In genomic region chr12:27279836-27280235, GRCh38 we compare ENCODE assay signal across 17 cellular contexts. TPM values are rescaled to one million over a fixed set of nuclear protein-coding genes. Genes with fewer than 3 reads are reported as not detected.
DNase-seq lines count a peak whose midpoint lies in the region; ATAC-seq and TF ChIP-seq lines count a peak whose summit lies in the region.
"Had no signal": no experiment of that assay in that cellular context is flagged by ENCODE, and none has a peak within 500 bp of the region (broad histone marks: within the 10 kb centered on the region; RNA-seq: fewer than 3 reads in every experiment).

No MANE protein-coding gene starts in this region.

- no peaks in the 10 kb centered on the region for H3K27me3 Mint-ChIP-seq in activated naive CD8-positive, alpha-beta T cell
- no peaks in the 10 kb centered on the region for H3K27me3 Mint-ChIP-seq in activated naive CD8-positive, alpha-beta T cell treated with anti-CD3 and anti-CD28 coated beads, Interleukin-2, amount 50 U/mL, for 24 hours
- H3K27me3 Mint-ChIP-seq in stimulated activated memory B cell treated with anti-CD40 and anti-IgM and Interleukin-4, amounts not matched to agents 10 μg/mL and 1 μg/mL and 100 μg/mL, for 72 hours, result no peaks in the 10 kb centered on the region
- no peaks in the 10 kb centered on the region for H3K27me3 Mint-ChIP-seq in activated T-helper 17 cell treated with anti-CD3 and anti-CD28 coated beads, Interleukin-2, amount 50 U/mL, for 72 hours

- TF ChIP-seq EP300 in transverse colon (IDR thresholded peaks at IDR 0.05; ENCODE audit: low read depth), result no peak

- ATAC-seq in activated naive CD8-positive, alpha-beta T cell treated with anti-CD3 and anti-CD28 coated beads, Interleukin-2, amount 50 U/mL, for 24 hours, result no peak
- ATAC-seq in stimulated activated memory B cell treated with anti-CD40 and anti-IgM and Interleukin-4, amounts not matched to agents 10 μg/mL and 1 μg/mL and 100 μg/mL, for 72 hours, result no peak
- no peak for ATAC-seq in activated T-helper 17 cell treated with anti-CD3 and anti-CD28 coated beads, Interleukin-2, amount 50 U/mL, for 72 hours (replicated peaks)
- ATAC-seq: HCT116 had no signal

- no peak for TF ChIP-seq CTCF in NB4 (IDR thresholded peaks at IDR 0.05; ENCODE audit: low read depth, low read length)
- TF ChIP-seq CTCF in fibroblast of villous mesenchyme (IDR thresholded peaks at IDR 0.05; ENCODE audit: insufficient read depth, low read depth, low read length), result no peak
- TF ChIP-seq CTCF in transverse colon (IDR thresholded peaks at IDR 0.05), result no peak

- no peaks in the 10 kb centered on the region for H3K9me3 Mint-ChIP-seq in activated naive CD8-positive, alpha-beta T cell (ENCODE audit: low read depth)
- no peaks in the 10 kb centered on the region for H3K9me3 Mint-ChIP-seq in activated naive CD8-positive, alpha-beta T cell treated with anti-CD3 and anti-CD28 coated beads, Interleukin-2, amount 50 U/mL, for 24 hours
- no peaks in the 10 kb centered on the region for H3K9me3 Mint-ChIP-seq in stimulated activated memory B cell treated with anti-CD40 and anti-IgM and Interleukin-4, amounts not matched to agents 10 μg/mL and 1 μg/mL and 100 μg/mL, for 72 hours
- H3K9me3 Mint-ChIP-seq in activated T-helper 17 cell treated with anti-CD3 and anti-CD28 coated beads, Interleukin-2, amount 50 U/mL, for 72 hours, result no peaks in the 10 kb centered on the region

- 38 to 42% methylated on average over 3 of the region's 3 CpGs for WGBS in transverse colon (ENCODE audit: low coverage in 1 of 2), 2 donors

- H3K9me3 ChIP-seq in transverse colon, result no peaks in the 10 kb centered on the region

- TF ChIP-seq POLR2A in NB4 (IDR thresholded peaks at IDR 0.05; ENCODE audit: extremely low read depth, insufficient read length), result no peak
- no peak for TF ChIP-seq POLR2A in transverse colon (IDR thresholded peaks at IDR 0.05)

- peak overlapping the region; percentile 69 to 76 (median 75) for H3K27ac ChIP-seq in transverse colon

- H3K4me3 Mint-ChIP-seq in activated naive CD8-positive, alpha-beta T cell, result no peak overlapping the region
- no peak overlapping the region for H3K4me3 Mint-ChIP-seq in activated naive CD8-positive, alpha-beta T cell treated with anti-CD3 and anti-CD28 coated beads, Interleukin-2, amount 50 U/mL, for 24 hours
- H3K4me3 Mint-ChIP-seq in stimulated activated memory B cell treated with anti-CD40 and anti-IgM and Interleukin-4, amounts not matched to agents 10 μg/mL and 1 μg/mL and 100 μg/mL, for 72 hours, result no peak overlapping the region
- no peak overlapping the region for H3K4me3 Mint-ChIP-seq in activated T-helper 17 cell treated with anti-CD3 and anti-CD28 coated beads, Interleukin-2, amount 50 U/mL, for 72 hours

- no peaks in the 10 kb centered on the region for H3K36me3 ChIP-seq in transverse colon

- DNase-seq in activated naive CD8-positive, alpha-beta T cell treated with anti-CD3 and anti-CD28 coated beads, Interleukin-2, amount 50 U/mL, for 24 hours, result no peak
- DNase-seq in NB4 (ENCODE audit: low read depth) (peak; percentile 77), fibroblast of villous mesenchyme (ENCODE audit: low read depth) (peak; percentile 25), transverse colon (no peak)
- DNase-seq in activated naive CD4-positive, alpha-beta T cell (lab: John Stamatoyannopoulos, UW), result no peak
- DNase-seq: activated CD8-positive, alpha-beta memory T cell treated with anti-CD3 and anti-CD28 coated beads for 24 hours; activated gamma-delta T cell; effector CD4-positive, alpha-beta T cell; mammary epithelial cell; NCI-H187 treated with DMSO at 0.1 percent for 48 hours; NCI-H774; Right ventricle myocardium superior; stimulated activated naive CD4-positive, alpha-beta T cell treated with Interleukin-2 at 50 U/mL for 16 hours had no signal

- H3K27me3 ChIP-seq in transverse colon, result no peaks in the 10 kb centered on the region

- intact Hi-C loops in transverse colon (cut with DNase I; ENCODE audit: low total_unique reads), result loop anchor here (5.0 kb wide), 1 partner anchor 878 kb away; no protein-coding TSS in a partner anchor

- H3K4me3 ChIP-seq in NB4 (ENCODE audit: low read depth, low read length) (no peak overlapping the region), fibroblast of villous mesenchyme (ENCODE audit: low read depth, low read length) (no peak overlapping the region), transverse colon (no peak overlapping the region)

- in situ Hi-C loops in transverse colon (cut with MboI; ENCODE audit: low pct_ligation_motif_present in 1 of 4, low pct_unique_long_range_greater_than_20kb in 1 of 4, low sequenced_read_pairs in 3 of 4), result no loop called here

- H3K27ac Mint-ChIP-seq in activated naive CD8-positive, alpha-beta T cell, result peak overlapping the region; percentile 11
- no peak overlapping the region for H3K27ac Mint-ChIP-seq in activated naive CD8-positive, alpha-beta T cell treated with anti-CD3 and anti-CD28 coated beads, Interleukin-2, amount 50 U/mL, for 24 hours
- H3K27ac Mint-ChIP-seq in stimulated activated memory B cell treated with anti-CD40 and anti-IgM and Interleukin-4, amounts not matched to agents 10 μg/mL and 1 μg/mL and 100 μg/mL, for 72 hours, result no peak overlapping the region
- H3K27ac Mint-ChIP-seq in activated T-helper 17 cell treated with anti-CD3 and anti-CD28 coated beads, Interleukin-2, amount 50 U/mL, for 72 hours, result no peak overlapping the region

- H3K36me3 Mint-ChIP-seq in activated naive CD8-positive, alpha-beta T cell, result peaks cover 5% of the 10 kb centered on the region
- peaks cover 2% of the 10 kb centered on the region for H3K36me3 Mint-ChIP-seq in activated naive CD8-positive, alpha-beta T cell treated with anti-CD3 and anti-CD28 coated beads, Interleukin-2, amount 50 U/mL, for 24 hours (ENCODE audit: low read depth)
- peaks cover 10% of the 10 kb centered on the region for H3K36me3 Mint-ChIP-seq in stimulated activated memory B cell treated with anti-CD40 and anti-IgM and Interleukin-4, amounts not matched to agents 10 μg/mL and 1 μg/mL and 100 μg/mL, for 72 hours
- no peaks in the 10 kb centered on the region for H3K36me3 Mint-ChIP-seq in activated T-helper 17 cell treated with anti-CD3 and anti-CD28 coated beads, Interleukin-2, amount 50 U/mL, for 72 hours (ENCODE audit: low read depth)

- peaks cover 11 to 79% (median 58%) of the 10 kb centered on the region in 4 donors for H3K4me1 ChIP-seq in transverse colon

- peaks cover 34% of the 10 kb centered on the region for H3K4me1 Mint-ChIP-seq in activated naive CD8-positive, alpha-beta T cell (ENCODE audit: low read depth)
- peaks cover 37% of the 10 kb centered on the region for H3K4me1 Mint-ChIP-seq in activated naive CD8-positive, alpha-beta T cell treated with anti-CD3 and anti-CD28 coated beads, Interleukin-2, amount 50 U/mL, for 24 hours
- peaks cover 37% of the 10 kb centered on the region for H3K4me1 Mint-ChIP-seq in stimulated activated memory B cell treated with anti-CD40 and anti-IgM and Interleukin-4, amounts not matched to agents 10 μg/mL and 1 μg/mL and 100 μg/mL, for 72 hours
- peaks cover 11% of the 10 kb centered on the region for H3K4me1 Mint-ChIP-seq in activated T-helper 17 cell treated with anti-CD3 and anti-CD28 coated beads, Interleukin-2, amount 50 U/mL, for 72 hours

RNA-seq across cellular contexts. Expression of gene STK38L, which starts 35.8 kb away (rescaled TPM):
- total RNA-seq in fibroblast of villous mesenchyme (38.9 and 57.7 TPM in 2 replicates), transverse colon (10 to 100 TPM; 18.5 to 51.8 (median 40.9) TPM)
- 10 to 100 TPM; 14.5 to 21.0 TPM for total RNA-seq in activated T-helper 17 cell treated with anti-CD3 and anti-CD28 coated beads, Interleukin-2, amount 50 U/mL, for 72 hours

RNA-seq across cellular contexts. Expression of gene BMAL2, which starts 52.8 kb away (rescaled TPM):
- total RNA-seq in fibroblast of villous mesenchyme (20.0 and 21.6 TPM in 2 replicates), transverse colon (1 to 10 TPM in 2 of 4 donors, under 1 TPM in 2; 0.75 to 1.7 (median 1.3) TPM)
- 10 to 100 TPM; 12.0 to 19.9 TPM for total RNA-seq in activated T-helper 17 cell treated with anti-CD3 and anti-CD28 coated beads, Interleukin-2, amount 50 U/mL, for 72 hours

Comparison
In these comparisons a context has a peak if more than half of its experiments do, and no peak if none do; other contexts are left out.
1. DNase-seq: peak in NB4 (single experiment) and fibroblast of villous mesenchyme (single experiment); none in activated naive CD8-positive, alpha-beta T cell treated with anti-CD3 and anti-CD28 coated beads, Interleukin-2, amount 50 U/mL, for 24 hours (single experiment), transverse colon (single experiment) and activated naive CD4-positive, alpha-beta T cell (0 of 4).